ENCODE assay signal across 7 cellular contexts in genomic region chr16:54870151-54870550, GRCh38.
"Had no signal": no experiment of that assay in that cellular context is flagged by ENCODE, and none has a peak within 500 bp of the region (broad histone marks: within the 10 kb centered on the region; RNA-seq: fewer than 3 reads in every experiment).

No MANE protein-coding gene starts in this region.

- H3K4me1 ChIP-seq: HAP-1 had no signal

- H3K4me3 ChIP-seq: GM23248, HAP-1 had no signal

- DNase-seq: GM23248, GOT3, H7, HFFc6, IMR-90 had no signal

- ATAC-seq: HCT116 had no signal

- H3K9me3 ChIP-seq: HAP-1 had no signal

- H3K27ac ChIP-seq: GM23248 had no signal

- H3K36me3 ChIP-seq: HAP-1 had no signal
